ENCODE assay signal across 23 cellular contexts in the genomic region with DNA sequence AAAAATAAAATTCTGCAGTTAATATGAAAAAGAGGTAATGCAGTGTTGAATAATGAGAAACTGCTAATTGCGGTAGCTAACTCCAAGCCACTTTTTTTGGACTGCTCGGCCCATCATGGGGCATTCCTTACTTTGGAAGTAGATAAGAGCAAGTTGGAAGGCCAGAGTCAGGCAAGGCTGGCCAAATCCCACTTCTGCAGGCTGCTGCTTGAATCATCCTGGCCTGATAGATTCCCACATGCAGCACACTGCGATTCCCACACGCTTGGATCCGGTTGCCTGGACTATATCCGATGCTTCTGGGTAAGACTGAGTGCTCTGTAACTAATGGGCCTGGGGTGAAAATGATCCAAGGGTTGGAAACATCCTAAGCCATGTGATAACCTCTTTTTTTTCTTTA. TPM values are rescaled to one million over a fixed set of nuclear protein-coding genes. Genes with fewer than 3 reads are reported as not detected.
DNase-seq lines count a peak whose midpoint lies in the region; ATAC-seq and TF ChIP-seq lines count a peak whose summit lies in the region.
"Had no signal": no experiment of that assay in that cellular context is flagged by ENCODE, and none has a peak within 500 bp of the region (broad histone marks: within the 10 kb centered on the region; RNA-seq: fewer than 3 reads in every experiment).

No MANE protein-coding gene starts in this region.

- no peak overlapping the region for H3K4me3 ChIP-seq in fibroblast of the aortic adventitia (ENCODE audit: low read depth, low read length)
- H3K4me3 ChIP-seq: GM23248, MG63 had no signal

- peaks cover 25% of the 10 kb centered on the region for H3K4me1 Mint-ChIP-seq in activated naive CD8-positive, alpha-beta T cell (ENCODE audit: low read depth)
- H3K4me1 Mint-ChIP-seq in activated naive CD8-positive, alpha-beta T cell treated with anti-CD3 and anti-CD28 coated beads for 36 hours, result peaks cover 27% of the 10 kb centered on the region
- no peaks in the 10 kb centered on the region for H3K4me1 Mint-ChIP-seq in stimulated activated memory B cell treated with anti-CD40 and anti-IgM and Interleukin-4, amounts not matched to agents 10 μg/mL and 1 μg/mL and 100 μg/mL, for 72 hours

- H3K4me3 Mint-ChIP-seq in activated naive CD8-positive, alpha-beta T cell, result no peak overlapping the region
- no peak overlapping the region for H3K4me3 Mint-ChIP-seq in activated naive CD8-positive, alpha-beta T cell treated with anti-CD3 and anti-CD28 coated beads for 36 hours
- no peak overlapping the region for H3K4me3 Mint-ChIP-seq in stimulated activated memory B cell treated with anti-CD40 and anti-IgM and Interleukin-4, amounts not matched to agents 10 μg/mL and 1 μg/mL and 100 μg/mL, for 72 hours
- H3K4me3 Mint-ChIP-seq: IgD-negative memory B cell had no signal

- H3K27me3 Mint-ChIP-seq in activated naive CD8-positive, alpha-beta T cell, result no peaks in the 10 kb centered on the region
- H3K27me3 Mint-ChIP-seq in activated naive CD8-positive, alpha-beta T cell treated with anti-CD3 and anti-CD28 coated beads for 36 hours, result no peaks in the 10 kb centered on the region
- H3K27me3 Mint-ChIP-seq in stimulated activated memory B cell treated with anti-CD40 and anti-IgM and Interleukin-4, amounts not matched to agents 10 μg/mL and 1 μg/mL and 100 μg/mL, for 72 hours, result no peaks in the 10 kb centered on the region
- H3K27me3 Mint-ChIP-seq: IgD-negative memory B cell had no signal

- no peak for TF ChIP-seq CTCF in fibroblast of the aortic adventitia (IDR thresholded peaks at IDR 0.05; ENCODE audit: insufficient read depth, low read length)

- intact Hi-C loops in left ventricle myocardium superior (cut with micrococcal nuclease), result loop anchor here (10.0 kb wide), 1 partner anchor 68 kb away; no protein-coding TSS in a partner anchor

- ATAC-seq in left ventricle myocardium superior, result peak; percentile 79
- no peak for ATAC-seq in stimulated activated memory B cell treated with anti-CD40 and anti-IgM and Interleukin-4, amounts not matched to agents 10 μg/mL and 1 μg/mL and 100 μg/mL, for 72 hours
- no peak for ATAC-seq in GM19452 (IDR thresholded peaks at IDR 0.05; ENCODE audit: unreplicated experiment)
- no peak for ATAC-seq in HG02642 (IDR thresholded peaks at IDR 0.05; ENCODE audit: poor library complexity, unreplicated experiment)

- H3K27ac Mint-ChIP-seq in activated naive CD8-positive, alpha-beta T cell, result peak overlapping the region; percentile 7
- no peak overlapping the region for H3K27ac Mint-ChIP-seq in activated naive CD8-positive, alpha-beta T cell treated with anti-CD3 and anti-CD28 coated beads for 36 hours
- peak overlapping the region; percentile 40 for H3K27ac Mint-ChIP-seq in stimulated activated memory B cell treated with anti-CD40 and anti-IgM and Interleukin-4, amounts not matched to agents 10 μg/mL and 1 μg/mL and 100 μg/mL, for 72 hours
- H3K27ac Mint-ChIP-seq: IgD-negative memory B cell had no signal

- H3K9me3 Mint-ChIP-seq in activated naive CD8-positive, alpha-beta T cell (ENCODE audit: low read depth), result no peaks in the 10 kb centered on the region
- H3K9me3 Mint-ChIP-seq in activated naive CD8-positive, alpha-beta T cell treated with anti-CD3 and anti-CD28 coated beads for 36 hours, result no peaks in the 10 kb centered on the region
- H3K9me3 Mint-ChIP-seq in stimulated activated memory B cell treated with anti-CD40 and anti-IgM and Interleukin-4, amounts not matched to agents 10 μg/mL and 1 μg/mL and 100 μg/mL, for 72 hours, result no peaks in the 10 kb centered on the region
- H3K9me3 Mint-ChIP-seq: IgD-negative memory B cell had no signal

- H3K36me3 Mint-ChIP-seq in activated naive CD8-positive, alpha-beta T cell, result peaks cover 11% of the 10 kb centered on the region
- peaks cover 14% of the 10 kb centered on the region for H3K36me3 Mint-ChIP-seq in activated naive CD8-positive, alpha-beta T cell treated with anti-CD3 and anti-CD28 coated beads for 36 hours
- H3K36me3 Mint-ChIP-seq in stimulated activated memory B cell treated with anti-CD40 and anti-IgM and Interleukin-4, amounts not matched to agents 10 μg/mL and 1 μg/mL and 100 μg/mL, for 72 hours, result peaks cover 31% of the 10 kb centered on the region
- H3K36me3 Mint-ChIP-seq: IgD-negative memory B cell had no signal

- no peak for DNase-seq in activated naive CD8-positive, alpha-beta T cell treated with anti-CD3 and anti-CD28 coated beads for 36 hours
- DNase-seq in fibroblast of the aortic adventitia (ENCODE audit: low read depth) (peak; percentile 52), left ventricle myocardium superior (peak; percentile 54), SHP77 (lab: John Stamatoyannopoulos, UW) (no peak)
- DNase-seq: 8988T; COR-L47; DMS 273 treated with DMSO at 0.1 percent for 48 hours; DND-41; GM23248; HCEC 1CT; Karpas-422; MG63; NCI-H1092; NCI-H510A; NCI-H748 treated with DMSO at 0.1 percent for 48 hours; NK-92 treated with Interleukin-12 subunit alpha and Interleukin-12 subunit beta, amount 100 ng/mL, for 24 hours; SHP77 treated with DMSO at 0.1 percent for 48 hours had no signal

RNA-seq across cellular contexts. Expression of gene EIF2B2, which starts 10.6 kb away (rescaled TPM):
- total RNA-seq in activated naive CD8-positive, alpha-beta T cell treated with anti-CD3 and anti-CD28 coated beads for 36 hours, result 10 to 100 TPM; 55.6 to 60.1 TPM
- total RNA-seq in fibroblast of the aortic adventitia (ENCODE audit: low replicate concordance), result 16.4 and 34.2 TPM in 2 replicates
- total RNA-seq in left ventricle myocardium superior, result 34.5 TPM

RNA-seq across cellular contexts. Expression of gene MLH3, which starts 38.0 kb away (rescaled TPM):
- total RNA-seq in activated naive CD8-positive, alpha-beta T cell treated with anti-CD3 and anti-CD28 coated beads for 36 hours, result 10 to 100 TPM; 15.5 to 16.7 TPM
- total RNA-seq in fibroblast of the aortic adventitia (ENCODE audit: low replicate concordance) (27.2 and 32.5 TPM in 2 replicates), left ventricle myocardium superior (19.1 TPM)

RNA-seq across cellular contexts. Expression of gene ACYP1, which starts 50.5 kb away (rescaled TPM):
- 10 to 100 TPM; 27.7 to 29.0 TPM for total RNA-seq in activated naive CD8-positive, alpha-beta T cell treated with anti-CD3 and anti-CD28 coated beads for 36 hours
- 18.3 TPM in 1 of 2 replicates, not detected in the other for total RNA-seq in fibroblast of the aortic adventitia (ENCODE audit: low replicate concordance)
- total RNA-seq in left ventricle myocardium superior, result 11.7 TPM

RNA-seq across cellular contexts. Expression of gene ZC2HC1C, which starts 56.2 kb away (rescaled TPM):
- total RNA-seq in activated naive CD8-positive, alpha-beta T cell treated with anti-CD3 and anti-CD28 coated beads for 36 hours, result under 1 TPM; 0.40 to 0.56 TPM
- 0.90 and 1.6 TPM in 2 replicates for total RNA-seq in fibroblast of the aortic adventitia (ENCODE audit: low replicate concordance)
- total RNA-seq in left ventricle myocardium superior, result 14.0 TPM
- total RNA-seq: HT1080 had no signal

RNA-seq across cellular contexts. Expression of gene PGF, which starts 57.9 kb away (rescaled TPM):
- total RNA-seq in activated naive CD8-positive, alpha-beta T cell treated with anti-CD3 and anti-CD28 coated beads for 36 hours, result under 1 TPM in 1 of 2 experiments, not detected in 1; 0.21 TPM
- 0.36 and 2.1 TPM in 2 replicates for total RNA-seq in fibroblast of the aortic adventitia (ENCODE audit: low replicate concordance)
- 4.9 TPM for total RNA-seq in left ventricle myocardium superior

Comparison
In these comparisons a context has a peak if more than half of its experiments do, and no peak if none do; other contexts are left out.
1. DNase-seq: peak in fibroblast of the aortic adventitia (single experiment) and left ventricle myocardium superior (single experiment); none in activated naive CD8-positive, alpha-beta T cell treated with anti-CD3 and anti-CD28 coated beads for 36 hours (single experiment) and SHP77 (0 of 2).